ENCODE assay signal across 12 cellular contexts in the genomic region with DNA sequence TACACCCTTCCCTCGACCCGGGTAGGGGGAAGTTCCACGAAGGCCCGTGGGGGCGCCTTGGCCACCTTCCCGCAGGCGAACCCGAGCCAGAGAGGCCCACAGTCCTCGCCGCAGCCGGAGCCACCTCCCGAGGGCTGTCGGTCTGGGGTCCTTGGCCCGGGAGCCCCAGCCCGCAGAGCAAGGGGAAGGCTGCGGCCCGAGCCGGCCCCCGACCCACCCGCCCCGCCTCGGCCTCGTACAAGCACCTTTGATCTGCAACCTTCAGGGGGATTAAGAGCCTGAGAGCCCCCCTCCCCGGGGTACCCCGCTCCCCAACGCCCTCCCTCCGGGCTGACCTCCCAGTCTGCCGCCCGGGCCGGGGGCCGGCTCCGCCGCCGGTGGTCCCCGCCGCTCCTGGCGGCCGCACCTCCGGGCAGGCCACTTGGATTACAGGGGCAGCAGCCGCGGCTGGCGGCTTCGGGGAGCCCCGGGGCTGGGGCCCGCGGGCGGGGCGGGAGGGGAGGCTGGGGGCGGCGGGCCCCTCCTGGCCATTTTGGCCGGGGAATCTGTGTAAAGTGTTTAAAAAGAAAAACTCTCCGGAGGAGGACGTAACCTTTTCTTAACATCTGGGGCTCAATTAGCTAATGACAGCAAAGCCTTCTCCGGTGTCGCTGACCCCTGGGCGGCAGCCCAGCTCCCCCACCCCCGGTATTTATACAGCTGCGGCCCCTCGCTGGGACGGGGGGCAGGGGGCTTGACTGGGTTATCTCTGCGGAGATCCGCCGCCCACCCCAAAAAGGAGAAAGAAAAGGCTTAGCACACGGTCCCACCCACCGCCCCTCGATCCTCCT. TPM values are rescaled to one million over a fixed set of nuclear protein-coding genes. Genes with fewer than 3 reads are reported as not detected.
A peak's percentile ranks its signal among the peaks of the same experiment; 100 is the strongest.
DNase-seq lines count a peak whose midpoint lies in the region; ATAC-seq and TF ChIP-seq lines count a peak whose summit lies in the region.
"Had no signal": no experiment of that assay in that cellular context is flagged by ENCODE, and none has a peak within 500 bp of the region (broad histone marks: within the 10 kb centered on the region; RNA-seq: fewer than 3 reads in every experiment).

No MANE protein-coding gene starts in this region.

- DNase-seq in CD14-positive monocyte (ENCODE audit: low spot score) (no peak), epithelial cell of esophagus (ENCODE audit: low read depth) (no peak), neural crest cell (ENCODE audit: low read depth, low spot score) (no peak), SIG-M5 treated with dmso at 0.1 percent for 504 hours (lab: John Stamatoyannopoulos, UW; ENCODE audit: unreplicated experiment) (no peak)
- no peak for DNase-seq in activated CD4-positive, alpha-beta T cell treated with anti-CD3 and anti-CD28 coated beads for 36 hours
- no peak for DNase-seq in activated naive CD8-positive, alpha-beta T cell treated with anti-CD3 and anti-CD28 coated beads, Interleukin-2, amount 50 U/mL, for 24 hours
- DNase-seq: caudate nucleus, occipital lobe, OCI-M1 had no signal

- H3K27me3 Mint-ChIP-seq in CD14-positive monocyte (ENCODE audit: low read depth in 3 of 3) (peaks cover 39 to 54% (median 47%) of the 10 kb centered on the region in 3 donors), neural crest cell (ENCODE audit: low read depth) (peaks cover 25% of the 10 kb centered on the region)
- peaks cover 37% of the 10 kb centered on the region for H3K27me3 Mint-ChIP-seq in activated CD4-positive, alpha-beta T cell treated with anti-CD3 and anti-CD28 coated beads for 36 hours
- H3K27me3 Mint-ChIP-seq in activated naive CD8-positive, alpha-beta T cell treated with anti-CD3 and anti-CD28 coated beads, Interleukin-2, amount 50 U/mL, for 24 hours: peaks cover 47% of the 10 kb centered on the region

- H3K9ac ChIP-seq in HUES64 (ENCODE audit: low read depth, low read length): no peak overlapping the region
- H3K9ac ChIP-seq: BLaER1 treated with 17β-estradiol and CSF1 and Interleukin-3, amounts not matched to agents 10 nM and 100 nM had no signal

- no peaks in the 10 kb centered on the region for H3K36me3 ChIP-seq in HUES64 (ENCODE audit: insufficient read depth, low read length)
- H3K36me3 ChIP-seq: BLaER1 treated with 17β-estradiol and CSF1 and Interleukin-3, amounts not matched to agents 10 nM and 100 nM had no signal

- WGBS in HUES64: 1% methylated on average over 65 of the region's 66 CpGs

- H3K27ac ChIP-seq in HUES64 (ENCODE audit: low read depth, low read length): no peak overlapping the region
- H3K27ac ChIP-seq: BLaER1 treated with 17β-estradiol and CSF1 and Interleukin-3, amounts not matched to agents 10 nM and 100 nM had no signal

- TF ChIP-seq CTCF in CD14-positive monocyte (IDR thresholded peaks at IDR 0.05): no peak
- no peak for TF ChIP-seq CTCF in epithelial cell of esophagus (IDR thresholded peaks at IDR 0.05; ENCODE audit: insufficient read depth, low read depth, low read length, missing control alignments)
- no peak for TF ChIP-seq CTCF in neural crest cell (conservative IDR thresholded peaks at IDR 0.05)

- peaks cover 100% of the 10 kb centered on the region for H3K27me3 ChIP-seq in HUES64 (ENCODE audit: insufficient read depth, low read length)

- H3K4me1 ChIP-seq in HUES64 (ENCODE audit: insufficient read depth, low read length): peaks cover 21% of the 10 kb centered on the region

- H3K9me3 Mint-ChIP-seq in CD14-positive monocyte (peaks cover 0 to 9% (median 4%) of the 10 kb centered on the region in 7 donors), neural crest cell (no peaks in the 10 kb centered on the region)
- no peaks in the 10 kb centered on the region for H3K9me3 Mint-ChIP-seq in activated CD4-positive, alpha-beta T cell treated with anti-CD3 and anti-CD28 coated beads for 36 hours (ENCODE audit: low read depth)
- H3K9me3 Mint-ChIP-seq in activated naive CD8-positive, alpha-beta T cell treated with anti-CD3 and anti-CD28 coated beads, Interleukin-2, amount 50 U/mL, for 24 hours: no peaks in the 10 kb centered on the region

- CTCF ChIA-PET in activated CD4-positive, alpha-beta T cell treated with anti-CD3 and anti-CD28 coated beads for 36 hours (lab: Charles Lee): interaction anchor here (1.2 to 2.1 kb wide), 2 partner anchors 9 to 86 kb away, joined by 4 read pairs; no protein-coding TSS in a partner anchor

- POLR2A ChIA-PET in activated CD4-positive, alpha-beta T cell treated with anti-CD3 and anti-CD28 coated beads for 36 hours (lab: Charles Lee): interaction anchor here (0.6 kb wide), 1 partner anchor 41 kb away, joined by 3 read pairs; the partner anchor contains the start of gene EPHB3

- H3K9me3 ChIP-seq in HUES64 (ENCODE audit: insufficient read depth, low read depth, low read length): no peaks in the 10 kb centered on the region
- H3K9me3 ChIP-seq: BLaER1 treated with 17β-estradiol and CSF1 and Interleukin-3, amounts not matched to agents 10 nM and 100 nM had no signal

- intact Hi-C loops in CD14-positive monocyte (cut with micrococcal nuclease): loop anchor here in 1 of 2 donors (5.0 kb wide), 1 partner anchor 36 kb away; no protein-coding TSS in a partner anchor
- intact Hi-C loops in activated CD4-positive, alpha-beta T cell treated with anti-CD3 and anti-CD28 coated beads for 36 hours (cut with DNase I, micrococcal nuclease): no loop called here

- peak overlapping the region; percentile 45 for H3K4me3 ChIP-seq in HUES64 (ENCODE audit: low read length)
- H3K4me3 ChIP-seq in epithelial cell of esophagus (ENCODE audit: low read length): peak overlapping the region; percentile 0

- H3K4me1 Mint-ChIP-seq in CD14-positive monocyte: peaks cover 49% of the 10 kb centered on the region
- peaks cover 58% of the 10 kb centered on the region for H3K4me1 Mint-ChIP-seq in neural crest cell
- peaks cover 23% of the 10 kb centered on the region for H3K4me1 Mint-ChIP-seq in activated CD4-positive, alpha-beta T cell treated with anti-CD3 and anti-CD28 coated beads for 36 hours
- peaks cover 11% of the 10 kb centered on the region for H3K4me1 Mint-ChIP-seq in activated naive CD8-positive, alpha-beta T cell treated with anti-CD3 and anti-CD28 coated beads, Interleukin-2, amount 50 U/mL, for 24 hours

- peaks cover 0 to 16% of the 10 kb centered on the region in 2 donors for H3K36me3 Mint-ChIP-seq in CD14-positive monocyte
- no peaks in the 10 kb centered on the region for H3K36me3 Mint-ChIP-seq in neural crest cell (ENCODE audit: low read depth)
- no peaks in the 10 kb centered on the region for H3K36me3 Mint-ChIP-seq in activated CD4-positive, alpha-beta T cell treated with anti-CD3 and anti-CD28 coated beads for 36 hours (ENCODE audit: low read depth)
- no peaks in the 10 kb centered on the region for H3K36me3 Mint-ChIP-seq in activated naive CD8-positive, alpha-beta T cell treated with anti-CD3 and anti-CD28 coated beads, Interleukin-2, amount 50 U/mL, for 24 hours (ENCODE audit: low read depth)

- no peak for ATAC-seq in GM18868 (IDR thresholded peaks at IDR 0.05; ENCODE audit: unreplicated experiment)
- no peak for ATAC-seq in activated CD4-positive, alpha-beta T cell treated with anti-CD3 and anti-CD28 coated beads for 36 hours
- ATAC-seq in activated naive CD8-positive, alpha-beta T cell treated with anti-CD3 and anti-CD28 coated beads, Interleukin-2, amount 50 U/mL, for 24 hours: no peak

- H3K4me3 Mint-ChIP-seq in CD14-positive monocyte (peak overlapping the region; percentile 74 to 97), neural crest cell (peak overlapping the region; percentile 80)
- H3K4me3 Mint-ChIP-seq in activated CD4-positive, alpha-beta T cell treated with anti-CD3 and anti-CD28 coated beads for 36 hours: no peak overlapping the region
- no peak overlapping the region for H3K4me3 Mint-ChIP-seq in activated naive CD8-positive, alpha-beta T cell treated with anti-CD3 and anti-CD28 coated beads, Interleukin-2, amount 50 U/mL, for 24 hours

- peak overlapping the region in 1 of 7 donors; percentile 31 for H3K27ac Mint-ChIP-seq in CD14-positive monocyte
- H3K27ac Mint-ChIP-seq in neural crest cell (ENCODE audit: unreplicated experiment): no peak overlapping the region
- H3K27ac Mint-ChIP-seq in activated CD4-positive, alpha-beta T cell treated with anti-CD3 and anti-CD28 coated beads for 36 hours: no peak overlapping the region
- H3K27ac Mint-ChIP-seq in activated naive CD8-positive, alpha-beta T cell treated with anti-CD3 and anti-CD28 coated beads, Interleukin-2, amount 50 U/mL, for 24 hours: no peak overlapping the region

RNA-seq across cellular contexts. Expression of gene EPHB3, which starts 40.2 kb away (rescaled TPM):
- 1 to 10 TPM in 1 of 2 donors, under 1 TPM in 1; 0.80 to 1.2 TPM for polyA plus RNA-seq in CD14-positive monocyte
- 6.9 TPM for polyA plus RNA-seq in HUES64 (2013, experiment 1 of 2)
- 7.9 TPM for polyA plus RNA-seq in HUES64 (2013, experiment 2 of 2)
- 9.7 and 13.4 TPM in 2 replicates for total RNA-seq in neural crest cell
- total RNA-seq in activated CD4-positive, alpha-beta T cell treated with anti-CD3 and anti-CD28 coated beads for 36 hours: not detected

Comparison
In these comparisons a context has a peak if more than half of its experiments do, and no peak if none do; other contexts are left out.
1. H3K4me3 Mint-ChIP-seq: peak in CD14-positive monocyte (2 of 2) and neural crest cell (single experiment); none in activated CD4-positive, alpha-beta T cell treated with anti-CD3 and anti-CD28 coated beads for 36 hours (single experiment) and activated naive CD8-positive, alpha-beta T cell treated with anti-CD3 and anti-CD28 coated beads, Interleukin-2, amount 50 U/mL, for 24 hours (single experiment).
2. RNA of gene EPHB3, which starts 40.2 kb away (total RNA-seq): 9.7 to 13.4 TPM in neural crest cell; not detected in activated CD4-positive, alpha-beta T cell treated with anti-CD3 and anti-CD28 coated beads for 36 hours; every median in the first group is over 10 times any median in the second.